Comparison of ENCODE assay signal across 1 cellular context in genomic region chr7:37052673-37053072, GRCh38.
A peak's percentile ranks its signal among the peaks of the same experiment; 100 is the strongest.
TF ChIP-seq lines count a peak whose summit lies in the region.

No MANE protein-coding gene starts in this region.

TF ChIP-seq in HepG2, 621 proteins besides CTCF, POLR2A, EP300 and RAD21 (continued from another document and continues in another):
- TF ChIP-seq FOXP4 (CRISPR knock-in tag; IDR thresholded peaks at IDR 0.05) (peak; percentile 51), E2F5 (CRISPR knock-in tag; conservative IDR thresholded peaks at IDR 0.05) (no peak), KMT2B (CRISPR knock-in tag; IDR thresholded peaks at IDR 0.05) (peak; percentile 66), STAG1 (CRISPR knock-in tag; IDR thresholded peaks at IDR 0.05) (no peak), ZNF713 (CRISPR knock-in tag; IDR thresholded peaks at IDR 0.05) (no peak), EHMT2 (IDR thresholded peaks at IDR 0.05; ENCODE audit: borderline replicate concordance, low read depth, low read length) (peak; percentile 96), ARNTL (CRISPR knock-in tag; IDR thresholded peaks at IDR 0.05) (no peak), ZNF737 (CRISPR knock-in tag; IDR thresholded peaks at IDR 0.05; ENCODE audit: borderline replicate concordance) (no peak), ZNF562 (CRISPR knock-in tag; IDR thresholded peaks at IDR 0.05; ENCODE audit: borderline replicate concordance) (no peak), CAMTA2 (CRISPR knock-in tag; IDR thresholded peaks at IDR 0.05; ENCODE audit: borderline replicate concordance) (no peak), ZNF274 (CRISPR knock-in tag; IDR thresholded peaks at IDR 0.05) (no peak), KAT2B (IDR thresholded peaks at IDR 0.05; ENCODE audit: borderline replicate concordance, low read depth, low read length) (no peak), NFE2L2 (IDR thresholded peaks at IDR 0.05; ENCODE audit: low read length) (no peak), ZSCAN29 (CRISPR knock-in tag; conservative IDR thresholded peaks at IDR 0.05) (no peak), ZNF343 (CRISPR knock-in tag; IDR thresholded peaks at IDR 0.05) (peak; percentile 54; the same call in 1 of the 2 replicates), HNRNPUL1 (IDR thresholded peaks at IDR 0.05; ENCODE audit: low read depth, low read length) (no peak), CBX5 (CRISPR knock-in tag; IDR thresholded peaks at IDR 0.05; ENCODE audit: borderline replicate concordance) (peak; percentile 90), CBX1 (IDR thresholded peaks at IDR 0.05; ENCODE audit: low read depth) (no peak), FOXK2 (IDR thresholded peaks at IDR 0.05) (no peak), ZNF781 (CRISPR knock-in tag; IDR thresholded peaks at IDR 0.05; ENCODE audit: borderline replicate concordance, not compliant biosample characterization) (peak; percentile 95), SETDB1 (CRISPR knock-in tag; IDR thresholded peaks at IDR 0.05; ENCODE audit: borderline replicate concordance) (no peak), ELF3 (CRISPR knock-in tag; IDR thresholded peaks at IDR 0.05) (peak; percentile 86), CEBPB (IDR thresholded peaks at IDR 0.05; ENCODE audit: borderline replicate concordance, low read depth, low read length) (peak; percentile 89), ZNF414 (CRISPR knock-in tag; IDR thresholded peaks at IDR 0.05) (no peak), GATA4 (IDR thresholded peaks at IDR 0.05; ENCODE audit: borderline replicate concordance, low read depth) (no peak), ZNF674 (CRISPR knock-in tag; IDR thresholded peaks at IDR 0.05; ENCODE audit: low read depth) (no peak), ZNF800 (CRISPR knock-in tag; IDR thresholded peaks at IDR 0.05) (peak; percentile 68; the same call in 1 of the 2 replicates), ZNF382 (CRISPR knock-in tag; IDR thresholded peaks at IDR 0.05; ENCODE audit: borderline replicate concordance) (no peak), SKI (IDR thresholded peaks at IDR 0.05; ENCODE audit: partially characterized antibody) (peak; percentile 19), TRAFD1 (CRISPR knock-in tag; IDR thresholded peaks at IDR 0.05; ENCODE audit: borderline replicate concordance) (no peak), BRD4 (CRISPR knock-in tag; IDR thresholded peaks at IDR 0.05) (no peak), SIX4 (CRISPR knock-in tag; IDR thresholded peaks at IDR 0.05) (peak; percentile 59)
- TF ChIP-seq, protein P1, sequence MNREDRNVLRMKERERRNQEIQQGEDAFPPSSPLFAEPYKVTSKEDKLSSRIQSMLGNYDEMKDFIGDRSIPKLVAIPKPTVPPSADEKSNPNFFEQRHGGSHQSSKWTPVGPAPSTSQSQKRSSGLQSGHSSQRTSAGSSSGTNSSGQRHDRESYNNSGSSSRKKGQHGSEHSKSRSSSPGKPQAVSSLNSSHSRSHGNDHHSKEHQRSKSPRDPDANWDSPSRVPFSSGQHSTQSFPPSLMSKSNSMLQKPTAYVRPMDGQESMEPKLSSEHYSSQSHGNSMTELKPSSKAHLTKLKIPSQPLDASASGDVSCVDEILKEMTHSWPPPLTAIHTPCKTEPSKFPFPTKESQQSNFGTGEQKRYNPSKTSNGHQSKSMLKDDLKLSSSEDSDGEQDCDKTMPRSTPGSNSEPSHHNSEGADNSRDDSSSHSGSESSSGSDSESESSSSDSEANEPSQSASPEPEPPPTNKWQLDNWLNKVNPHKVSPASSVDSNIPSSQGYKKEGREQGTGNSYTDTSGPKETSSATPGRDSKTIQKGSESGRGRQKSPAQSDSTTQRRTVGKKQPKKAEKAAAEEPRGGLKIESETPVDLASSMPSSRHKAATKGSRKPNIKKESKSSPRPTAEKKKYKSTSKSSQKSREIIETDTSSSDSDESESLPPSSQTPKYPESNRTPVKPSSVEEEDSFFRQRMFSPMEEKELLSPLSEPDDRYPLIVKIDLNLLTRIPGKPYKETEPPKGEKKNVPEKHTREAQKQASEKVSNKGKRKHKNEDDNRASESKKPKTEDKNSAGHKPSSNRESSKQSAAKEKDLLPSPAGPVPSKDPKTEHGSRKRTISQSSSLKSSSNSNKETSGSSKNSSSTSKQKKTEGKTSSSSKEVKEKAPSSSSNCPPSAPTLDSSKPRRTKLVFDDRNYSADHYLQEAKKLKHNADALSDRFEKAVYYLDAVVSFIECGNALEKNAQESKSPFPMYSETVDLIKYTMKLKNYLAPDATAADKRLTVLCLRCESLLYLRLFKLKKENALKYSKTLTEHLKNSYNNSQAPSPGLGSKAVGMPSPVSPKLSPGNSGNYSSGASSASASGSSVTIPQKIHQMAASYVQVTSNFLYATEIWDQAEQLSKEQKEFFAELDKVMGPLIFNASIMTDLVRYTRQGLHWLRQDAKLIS (CRISPR knock-in tag; IDR thresholded peaks at IDR 0.05): no peak
- TF ChIP-seq, protein P2, sequence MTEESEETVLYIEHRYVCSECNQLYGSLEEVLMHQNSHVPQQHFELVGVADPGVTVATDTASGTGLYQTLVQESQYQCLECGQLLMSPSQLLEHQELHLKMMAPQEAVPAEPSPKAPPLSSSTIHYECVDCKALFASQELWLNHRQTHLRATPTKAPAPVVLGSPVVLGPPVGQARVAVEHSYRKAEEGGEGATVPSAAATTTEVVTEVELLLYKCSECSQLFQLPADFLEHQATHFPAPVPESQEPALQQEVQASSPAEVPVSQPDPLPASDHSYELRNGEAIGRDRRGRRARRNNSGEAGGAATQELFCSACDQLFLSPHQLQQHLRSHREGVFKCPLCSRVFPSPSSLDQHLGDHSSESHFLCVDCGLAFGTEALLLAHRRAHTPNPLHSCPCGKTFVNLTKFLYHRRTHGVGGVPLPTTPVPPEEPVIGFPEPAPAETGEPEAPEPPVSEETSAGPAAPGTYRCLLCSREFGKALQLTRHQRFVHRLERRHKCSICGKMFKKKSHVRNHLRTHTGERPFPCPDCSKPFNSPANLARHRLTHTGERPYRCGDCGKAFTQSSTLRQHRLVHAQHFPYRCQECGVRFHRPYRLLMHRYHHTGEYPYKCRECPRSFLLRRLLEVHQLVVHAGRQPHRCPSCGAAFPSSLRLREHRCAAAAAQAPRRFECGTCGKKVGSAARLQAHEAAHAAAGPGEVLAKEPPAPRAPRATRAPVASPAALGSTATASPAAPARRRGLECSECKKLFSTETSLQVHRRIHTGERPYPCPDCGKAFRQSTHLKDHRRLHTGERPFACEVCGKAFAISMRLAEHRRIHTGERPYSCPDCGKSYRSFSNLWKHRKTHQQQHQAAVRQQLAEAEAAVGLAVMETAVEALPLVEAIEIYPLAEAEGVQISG (CRISPR knock-in tag; IDR thresholded peaks at IDR 0.05): peak; percentile 74
- TF ChIP-seq, protein P3, sequence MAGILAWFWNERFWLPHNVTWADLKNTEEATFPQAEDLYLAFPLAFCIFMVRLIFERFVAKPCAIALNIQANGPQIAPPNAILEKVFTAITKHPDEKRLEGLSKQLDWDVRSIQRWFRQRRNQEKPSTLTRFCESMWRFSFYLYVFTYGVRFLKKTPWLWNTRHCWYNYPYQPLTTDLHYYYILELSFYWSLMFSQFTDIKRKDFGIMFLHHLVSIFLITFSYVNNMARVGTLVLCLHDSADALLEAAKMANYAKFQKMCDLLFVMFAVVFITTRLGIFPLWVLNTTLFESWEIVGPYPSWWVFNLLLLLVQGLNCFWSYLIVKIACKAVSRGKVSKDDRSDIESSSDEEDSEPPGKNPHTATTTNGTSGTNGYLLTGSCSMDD (CRISPR knock-in tag; IDR thresholded peaks at IDR 0.05): no peak
- TF ChIP-seq, protein P4, sequence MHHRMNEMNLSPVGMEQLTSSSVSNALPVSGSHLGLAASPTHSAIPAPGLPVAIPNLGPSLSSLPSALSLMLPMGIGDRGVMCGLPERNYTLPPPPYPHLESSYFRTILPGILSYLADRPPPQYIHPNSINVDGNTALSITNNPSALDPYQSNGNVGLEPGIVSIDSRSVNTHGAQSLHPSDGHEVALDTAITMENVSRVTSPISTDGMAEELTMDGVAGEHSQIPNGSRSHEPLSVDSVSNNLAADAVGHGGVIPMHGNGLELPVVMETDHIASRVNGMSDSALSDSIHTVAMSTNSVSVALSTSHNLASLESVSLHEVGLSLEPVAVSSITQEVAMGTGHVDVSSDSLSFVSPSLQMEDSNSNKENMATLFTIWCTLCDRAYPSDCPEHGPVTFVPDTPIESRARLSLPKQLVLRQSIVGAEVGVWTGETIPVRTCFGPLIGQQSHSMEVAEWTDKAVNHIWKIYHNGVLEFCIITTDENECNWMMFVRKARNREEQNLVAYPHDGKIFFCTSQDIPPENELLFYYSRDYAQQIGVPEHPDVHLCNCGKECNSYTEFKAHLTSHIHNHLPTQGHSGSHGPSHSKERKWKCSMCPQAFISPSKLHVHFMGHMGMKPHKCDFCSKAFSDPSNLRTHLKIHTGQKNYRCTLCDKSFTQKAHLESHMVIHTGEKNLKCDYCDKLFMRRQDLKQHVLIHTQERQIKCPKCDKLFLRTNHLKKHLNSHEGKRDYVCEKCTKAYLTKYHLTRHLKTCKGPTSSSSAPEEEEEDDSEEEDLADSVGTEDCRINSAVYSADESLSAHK (CRISPR knock-in tag; IDR thresholded peaks at IDR 0.05; ENCODE audit: borderline replicate concordance): 0 out of 2 replicates have a peak, but pooled peaks have one; percentile 40
- TF ChIP-seq, protein P5, sequence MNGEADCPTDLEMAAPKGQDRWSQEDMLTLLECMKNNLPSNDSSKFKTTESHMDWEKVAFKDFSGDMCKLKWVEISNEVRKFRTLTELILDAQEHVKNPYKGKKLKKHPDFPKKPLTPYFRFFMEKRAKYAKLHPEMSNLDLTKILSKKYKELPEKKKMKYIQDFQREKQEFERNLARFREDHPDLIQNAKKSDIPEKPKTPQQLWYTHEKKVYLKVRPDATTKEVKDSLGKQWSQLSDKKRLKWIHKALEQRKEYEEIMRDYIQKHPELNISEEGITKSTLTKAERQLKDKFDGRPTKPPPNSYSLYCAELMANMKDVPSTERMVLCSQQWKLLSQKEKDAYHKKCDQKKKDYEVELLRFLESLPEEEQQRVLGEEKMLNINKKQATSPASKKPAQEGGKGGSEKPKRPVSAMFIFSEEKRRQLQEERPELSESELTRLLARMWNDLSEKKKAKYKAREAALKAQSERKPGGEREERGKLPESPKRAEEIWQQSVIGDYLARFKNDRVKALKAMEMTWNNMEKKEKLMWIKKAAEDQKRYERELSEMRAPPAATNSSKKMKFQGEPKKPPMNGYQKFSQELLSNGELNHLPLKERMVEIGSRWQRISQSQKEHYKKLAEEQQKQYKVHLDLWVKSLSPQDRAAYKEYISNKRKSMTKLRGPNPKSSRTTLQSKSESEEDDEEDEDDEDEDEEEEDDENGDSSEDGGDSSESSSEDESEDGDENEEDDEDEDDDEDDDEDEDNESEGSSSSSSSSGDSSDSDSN (CRISPR knock-in tag; IDR thresholded peaks at IDR 0.05): no peak
- TF ChIP-seq, protein P6, sequence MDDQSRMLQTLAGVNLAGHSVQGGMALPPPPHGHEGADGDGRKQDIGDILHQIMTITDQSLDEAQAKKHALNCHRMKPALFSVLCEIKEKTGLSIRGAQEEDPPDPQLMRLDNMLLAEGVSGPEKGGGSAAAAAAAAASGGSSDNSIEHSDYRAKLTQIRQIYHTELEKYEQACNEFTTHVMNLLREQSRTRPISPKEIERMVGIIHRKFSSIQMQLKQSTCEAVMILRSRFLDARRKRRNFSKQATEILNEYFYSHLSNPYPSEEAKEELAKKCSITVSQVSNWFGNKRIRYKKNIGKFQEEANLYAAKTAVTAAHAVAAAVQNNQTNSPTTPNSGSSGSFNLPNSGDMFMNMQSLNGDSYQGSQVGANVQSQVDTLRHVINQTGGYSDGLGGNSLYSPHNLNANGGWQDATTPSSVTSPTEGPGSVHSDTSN (CRISPR knock-in tag; IDR thresholded peaks at IDR 0.05; ENCODE audit: borderline replicate concordance): 0 out of 2 replicates have a peak, but pooled peaks have one; percentile 57
